In the genomic region with DNA sequence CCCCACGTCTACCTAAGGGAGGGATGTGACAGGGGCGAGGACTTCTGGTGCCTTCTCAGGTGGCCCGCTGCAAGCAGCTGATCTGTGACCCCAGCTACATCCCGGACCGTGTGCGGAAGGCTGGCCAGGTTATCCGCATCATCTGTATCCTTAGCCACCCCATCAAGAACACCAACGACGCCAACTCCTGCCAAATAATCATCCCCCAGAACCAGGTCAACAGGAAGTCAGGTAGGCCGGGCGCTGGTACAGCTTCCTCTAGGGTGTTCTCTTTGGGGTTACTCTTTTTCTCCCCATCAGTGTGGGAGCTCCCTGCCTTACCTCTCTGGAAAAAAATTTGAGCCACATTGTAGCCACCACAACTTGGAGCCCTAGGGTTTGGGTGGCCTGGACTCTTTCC, we compare ENCODE assay signal across 18 cellular contexts.
"Had no signal": no experiment of that assay in that cellular context is flagged by ENCODE, and none has a peak within 500 bp of the region (broad histone marks: within the 10 kb centered on the region; RNA-seq: fewer than 3 reads in every experiment).

No MANE protein-coding gene starts in this region.

- H3K4me3 Mint-ChIP-seq: endodermal cell; natural killer cell; stimulated activated naive B cell treated with anti-CD40 and anti-IgM and Interleukin-4, amounts not matched to agents 10 μg/mL and 1 μg/mL and 100 μg/mL, for 72 hours had no signal

- H3K9me3 ChIP-seq: body of pancreas, sigmoid colon, SK-N-SH, thoracic aorta, upper lobe of left lung had no signal

- H3K27me3 ChIP-seq: body of pancreas, sigmoid colon, upper lobe of left lung had no signal

- H3K27ac Mint-ChIP-seq: endodermal cell; natural killer cell; stimulated activated naive B cell treated with anti-CD40 and anti-IgM and Interleukin-4, amounts not matched to agents 10 μg/mL and 1 μg/mL and 100 μg/mL, for 72 hours had no signal

- DNase-seq: activated CD4-positive, alpha-beta T cell treated with anti-CD3 and anti-CD28 coated beads, Interleukin-2, amount 50 U/mL, for 4 hours; activated CD4-positive, CD25-positive, alpha-beta regulatory T cell treated with anti-CD3 and anti-CD28 coated beads, Interleukin-2, amount 50 U/mL, for 72 hours; activated effector memory CD4-positive, alpha-beta T cell treated with anti-CD3 and anti-CD28 coated beads, Interleukin-2, amount 50 U/mL, for 16 hours; activated T-cell treated with anti-CD3 and anti-CD28 coated beads, Interleukin-2, amount 50 U/mL, for 48 hours; endodermal cell; foreskin fibroblast; mesenchymal stem cell; natural killer cell; nucleus accumbens; sigmoid colon; SK-N-SH; stimulated activated CD4-positive, alpha-beta T cell treated with anti-CD3 and anti-CD28 coated beads, Interleukin-4, amount 100 ng/mL, for 4 hours; stimulated activated naive B cell treated with anti-CD40 and anti-IgM and Interleukin-4, amounts not matched to agents 10 μg/mL and 1 μg/mL and 100 μg/mL, for 72 hours; upper lobe of left lung had no signal

- H3K27ac ChIP-seq: body of pancreas, epithelial cell of prostate, sigmoid colon, thoracic aorta, upper lobe of left lung, VCaP had no signal

- H3K4me1 Mint-ChIP-seq: endodermal cell had no signal

- H3K36me3 ChIP-seq: thoracic aorta had no signal

- H3K4me3 ChIP-seq: body of pancreas, sigmoid colon, thoracic aorta, upper lobe of left lung had no signal

- H3K9me3 Mint-ChIP-seq: natural killer cell had no signal

- H3K27me3 Mint-ChIP-seq: stimulated activated naive B cell treated with anti-CD40 and anti-IgM and Interleukin-4, amounts not matched to agents 10 μg/mL and 1 μg/mL and 100 μg/mL, for 72 hours had no signal

- ATAC-seq: body of pancreas; natural killer cell; stimulated activated naive B cell treated with anti-CD40 and anti-IgM and Interleukin-4, amounts not matched to agents 10 μg/mL and 1 μg/mL and 100 μg/mL, for 72 hours had no signal

- H3K36me3 Mint-ChIP-seq: natural killer cell had no signal
